Comparison of ENCODE assay signal across 18 cellular contexts in genomic region chr2:62055724-62056336, GRCh38.
"Had no signal": no experiment of that assay in that cellular context is flagged by ENCODE, and none has a peak within 500 bp of the region (broad histone marks: within the 10 kb centered on the region; RNA-seq: fewer than 3 reads in every experiment).

No MANE protein-coding gene starts in this region.

- ATAC-seq: heart left ventricle, left cardiac atrium, lower lobe of right lung, right cardiac atrium had no signal

- H3K27ac Mint-ChIP-seq: activated CD4-positive, alpha-beta T cell treated with anti-CD3 and anti-CD28 coated beads, Interleukin-2, amount 10 ng/mL, durations not matched to agents 7 days and 5 days; activated naive CD4-positive, alpha-beta T cell treated with anti-CD3 and anti-CD28 coated beads for 36 hours; immature natural killer cell; progenitor cell of endocrine pancreas had no signal

- H3K4me3 Mint-ChIP-seq: activated CD4-positive, alpha-beta T cell treated with anti-CD3 and anti-CD28 coated beads, Interleukin-2, amount 10 ng/mL, durations not matched to agents 7 days and 5 days; activated naive CD4-positive, alpha-beta T cell treated with anti-CD3 and anti-CD28 coated beads for 36 hours; immature natural killer cell had no signal

- DNase-seq: activated CD4-positive, alpha-beta T cell treated with anti-CD3 and anti-CD28 coated beads, Interleukin-2, amount 10 ng/mL, durations not matched to agents 7 days and 5 days; activated CD4-positive, CD25-positive, alpha-beta regulatory T cell; activated CD8-positive, alpha-beta memory T cell treated with anti-CD3 and anti-CD28 coated beads for 24 hours; activated naive CD4-positive, alpha-beta T cell treated with anti-CD3 and anti-CD28 coated beads for 36 hours; central memory CD4-positive, alpha-beta T cell; colonic mucosa; effector CD4-positive, alpha-beta T cell; esophagus squamous epithelium; heart left ventricle; immature natural killer cell; left cardiac atrium; lower lobe of right lung; midbrain; right cardiac atrium; small intestine; stimulated activated CD4-positive, alpha-beta T cell treated with anti-CD3 and anti-CD28 coated beads, Interleukin-4, amount 100 ng/mL, for 24 hours; stimulated activated naive CD4-positive, alpha-beta T cell treated with Interleukin-2 at 50 U/mL for 16 hours had no signal

- H3K27me3 Mint-ChIP-seq: activated CD4-positive, alpha-beta T cell treated with anti-CD3 and anti-CD28 coated beads, Interleukin-2, amount 10 ng/mL, durations not matched to agents 7 days and 5 days; progenitor cell of endocrine pancreas had no signal

- H3K4me1 Mint-ChIP-seq: activated CD4-positive, alpha-beta T cell treated with anti-CD3 and anti-CD28 coated beads, Interleukin-2, amount 10 ng/mL, durations not matched to agents 7 days and 5 days had no signal
